21 cellular contexts compared by ENCODE assay signal in genomic region chr22:48152154-48152775, GRCh38.
DNase-seq lines count a peak whose midpoint lies in the region; ATAC-seq and TF ChIP-seq lines count a peak whose summit lies in the region.
"Had no signal": no experiment of that assay in that cellular context is flagged by ENCODE, and none has a peak within 500 bp of the region (broad histone marks: within the 10 kb centered on the region; RNA-seq: fewer than 3 reads in every experiment).

No MANE protein-coding gene starts in this region.

- H3K27me3 ChIP-seq in OCI-LY1 (ENCODE audit: insufficient read depth, low read length) (no peaks in the 10 kb centered on the region), vagina (no peaks in the 10 kb centered on the region)
- H3K27me3 ChIP-seq: BE2C had no signal

- H3K27me3 Mint-ChIP-seq in stimulated activated naive B cell treated with anti-CD40 and anti-IgM and Interleukin-4, amounts not matched to agents 10 μg/mL and 1 μg/mL and 100 μg/mL, for 72 hours = peaks cover 7 to 23% of the 10 kb centered on the region in 2 donors

- no peaks in the 10 kb centered on the region for H3K9me2 ChIP-seq in OCI-LY1 (ENCODE audit: low read depth, low read length)

- H3K9me3 ChIP-seq in OCI-LY1 (ENCODE audit: low read length) (no peaks in the 10 kb centered on the region), vagina (no peaks in the 10 kb centered on the region)
- H3K9me3 ChIP-seq: A549, SJSA1 had no signal

- no peaks in the 10 kb centered on the region for H3F3A ChIP-seq in OCI-LY1 (ENCODE audit: insufficient read depth, low read length)

- no peaks in the 10 kb centered on the region; the same call in 1 of the 2 replicates for H3K36me3 ChIP-seq in OCI-LY1 (ENCODE audit: insufficient read depth, low read length)
- no peaks in the 10 kb centered on the region for H3K36me3 ChIP-seq in vagina
- H3K36me3 ChIP-seq: BE2C, SJSA1 had no signal

- H3K9ac ChIP-seq in OCI-LY1 (ENCODE audit: low read length) = no peak overlapping the region

- peak overlapping the region; percentile 24 for H3K4me2 ChIP-seq in OCI-LY1 (ENCODE audit: low read length)
- H3K4me2 ChIP-seq: A549, GM23338 had no signal

- H2AFZ ChIP-seq in OCI-LY1 (ENCODE audit: low read length) = peak overlapping the region; percentile 51
- H2AFZ ChIP-seq: GM23338 had no signal

- DNase-seq in GM12865 (ENCODE audit: low read depth) (peak; percentile 3), left kidney (ENCODE audit: low read depth, low spot score) (peak; percentile 61), vagina (ENCODE audit: extremely low spot score in 2 of 2) (no peak)
- no peak for DNase-seq in stimulated activated naive B cell treated with anti-CD40 and anti-IgM and Interleukin-4, amounts not matched to agents 10 μg/mL and 1 μg/mL and 100 μg/mL, for 72 hours
- DNase-seq in stimulated activated CD4-positive, alpha-beta T cell treated with anti-CD3 and anti-CD28 coated beads, Interleukin-4, amount 100 ng/mL, for 4 hours = no peak
- DNase-seq in stimulated activated naive CD4-positive, alpha-beta T cell (lab: John Stamatoyannopoulos, UW) = no peak
- DNase-seq: BE2C, DMS53, EL, GF-D8, HCEC 1CT, KG1, NCI-H1417, NCI-H187, NCI-H446, NCI-H526 had no signal

- no peak for TF ChIP-seq CTCF in GM12865 (IDR thresholded peaks at IDR 0.05; ENCODE audit: insufficient read depth, low read depth, low read length, missing control alignments)
- TF ChIP-seq CTCF in OCI-LY1 (IDR thresholded peaks at IDR 0.05; ENCODE audit: low read length) = peak; percentile 18
- TF ChIP-seq CTCF in vagina (IDR thresholded peaks at IDR 0.05) = no peak

- H3K27ac ChIP-seq in OCI-LY1 (ENCODE audit: low read depth, low read length, poor library complexity, severe bottlenecking) = no peak overlapping the region
- no peak overlapping the region for H3K27ac ChIP-seq in vagina
- H3K27ac ChIP-seq: SJSA1 had no signal

- ATAC-seq in stimulated activated naive B cell treated with anti-CD40 and anti-IgM and Interleukin-4, amounts not matched to agents 10 μg/mL and 1 μg/mL and 100 μg/mL, for 72 hours (replicated peaks) = peak; percentile 91 to 95
- ATAC-seq: A549, GM23338, Right ventricle myocardium inferior had no signal

- peaks cover 0 to 3% of the 10 kb centered on the region in 2 donors for H3K9me3 Mint-ChIP-seq in stimulated activated naive B cell treated with anti-CD40 and anti-IgM and Interleukin-4, amounts not matched to agents 10 μg/mL and 1 μg/mL and 100 μg/mL, for 72 hours
- H3K9me3 Mint-ChIP-seq: GM23338 had no signal

- no peaks in the 10 kb centered on the region for H3K79me2 ChIP-seq in OCI-LY1 (ENCODE audit: insufficient read depth, low read length)

- H3K4me1 Mint-ChIP-seq in stimulated activated naive B cell treated with anti-CD40 and anti-IgM and Interleukin-4, amounts not matched to agents 10 μg/mL and 1 μg/mL and 100 μg/mL, for 72 hours = peaks cover 7 to 10% of the 10 kb centered on the region in 2 donors

- H4K20me1 ChIP-seq in OCI-LY1 (ENCODE audit: insufficient read depth, low read length) = no peaks in the 10 kb centered on the region

- H3K4me1 ChIP-seq in OCI-LY1 (ENCODE audit: insufficient read depth, low read length, severe bottlenecking) (peaks cover 12% of the 10 kb centered on the region), vagina (no peaks in the 10 kb centered on the region)
- H3K4me1 ChIP-seq: A549, BE2C, SJSA1 had no signal

- peak overlapping the region; percentile 11 for H3K27ac Mint-ChIP-seq in stimulated activated naive B cell treated with anti-CD40 and anti-IgM and Interleukin-4, amounts not matched to agents 10 μg/mL and 1 μg/mL and 100 μg/mL, for 72 hours
- H3K27ac Mint-ChIP-seq: GM23338 had no signal

- peak overlapping the region in 1 of 2 donors; percentile 4 for H3K4me3 Mint-ChIP-seq in stimulated activated naive B cell treated with anti-CD40 and anti-IgM and Interleukin-4, amounts not matched to agents 10 μg/mL and 1 μg/mL and 100 μg/mL, for 72 hours
- H3K4me3 Mint-ChIP-seq: GM23338 had no signal

- no peak for TF ChIP-seq POLR2A in vagina (IDR thresholded peaks at IDR 0.05)

- intact Hi-C loops in vagina (cut with DNase I) = no loop called here

- H3K4me3 ChIP-seq in GM12865 (ENCODE audit: low read depth, low read length) = no peak overlapping the region
- H3K4me3 ChIP-seq in OCI-LY1 (ENCODE audit: low read depth, low read length, poor library complexity, severe bottlenecking) = no peak overlapping the region
- no peak overlapping the region for H3K4me3 ChIP-seq in vagina
- H3K4me3 ChIP-seq: A549, GM23338, SJSA1 had no signal

- H3K36me3 Mint-ChIP-seq in stimulated activated naive B cell treated with anti-CD40 and anti-IgM and Interleukin-4, amounts not matched to agents 10 μg/mL and 1 μg/mL and 100 μg/mL, for 72 hours = no peaks in the 10 kb centered on the region

Comparison
In these comparisons a context has a peak if more than half of its experiments do, and no peak if none do; other contexts are left out.
1. DNase-seq: peak in GM12865 (single experiment) and left kidney (single experiment); none in stimulated activated naive B cell treated with anti-CD40 and anti-IgM and Interleukin-4, amounts not matched to agents 10 μg/mL and 1 μg/mL and 100 μg/mL, for 72 hours (single experiment), stimulated activated CD4-positive, alpha-beta T cell treated with anti-CD3 and anti-CD28 coated beads, Interleukin-4, amount 100 ng/mL, for 4 hours (0 of 2), vagina (0 of 2) and stimulated activated naive CD4-positive, alpha-beta T cell (0 of 6).